In the genomic region with DNA sequence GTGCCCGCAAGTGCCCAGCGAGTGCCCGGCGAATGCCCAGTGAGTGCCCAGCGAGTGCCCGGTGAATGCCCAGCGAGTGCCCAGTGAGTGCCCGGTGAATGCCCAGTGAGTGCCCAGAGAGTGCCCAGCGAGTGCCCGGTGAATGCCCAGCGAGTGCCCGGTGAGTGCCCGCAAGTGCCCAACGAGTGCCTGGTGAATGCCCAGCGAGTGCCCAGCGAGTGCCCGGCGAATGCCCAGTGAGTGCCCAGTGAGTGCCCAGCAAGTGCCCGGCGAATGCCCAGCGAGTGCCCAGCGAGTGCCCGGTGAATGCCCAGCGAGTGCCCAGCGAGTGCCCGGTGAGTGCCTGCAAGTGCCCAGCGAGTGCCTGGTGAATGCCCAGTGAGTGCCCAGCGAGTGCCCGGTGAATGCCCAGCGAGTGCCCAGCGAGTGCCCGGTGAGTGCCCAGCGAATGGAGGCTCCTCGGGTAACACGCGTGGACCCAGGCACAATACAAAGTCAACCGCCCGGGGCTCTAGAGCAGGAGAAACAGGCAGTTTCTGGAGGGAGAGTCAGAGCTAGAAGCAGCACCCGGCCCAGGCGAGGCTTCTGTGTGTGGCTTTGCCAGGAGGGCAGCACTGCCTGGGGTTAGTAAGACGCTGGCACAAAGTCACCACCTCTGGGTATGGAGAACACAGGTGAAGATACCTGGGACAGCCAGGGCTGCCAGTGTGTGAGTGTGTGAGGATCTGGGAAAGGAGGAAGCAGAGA, we compare ENCODE assay signal across 27 cellular contexts. TPM values are rescaled to one million over a fixed set of nuclear protein-coding genes. Genes with fewer than 3 reads are reported as not detected.
DNase-seq lines count a peak whose midpoint lies in the region; ATAC-seq and TF ChIP-seq lines count a peak whose summit lies in the region.
"Had no signal": no experiment of that assay in that cellular context is flagged by ENCODE, and none has a peak within 500 bp of the region (broad histone marks: within the 10 kb centered on the region; RNA-seq: fewer than 3 reads in every experiment).

No MANE protein-coding gene starts in this region.

- H4K91ac ChIP-seq in neuronal stem cell (ENCODE audit: low read depth, low read length, poor library complexity), result no peak overlapping the region

- H3K4me2 ChIP-seq in neuronal stem cell (ENCODE audit: insufficient read depth, low read length, poor library complexity, severe bottlenecking), result no peak overlapping the region
- H3K4me2 ChIP-seq: BLaER1 treated with 17β-estradiol and CSF1 and Interleukin-3, amounts not matched to agents 10 nM and 100 nM had no signal

- no peak for ATAC-seq in left ventricle myocardium superior
- ATAC-seq in Right ventricle myocardium superior (ENCODE audit: poor library complexity), result no peak
- ATAC-seq in HG03095 (IDR thresholded peaks at IDR 0.05; ENCODE audit: unreplicated experiment), result no peak
- ATAC-seq: CD8-positive, alpha-beta T cell; Right ventricle myocardium inferior had no signal

- no peak overlapping the region for H3K23ac ChIP-seq in neuronal stem cell (ENCODE audit: low read depth, low read length, poor library complexity)

- H2BK5ac ChIP-seq in neuronal stem cell (ENCODE audit: low read length), result no peak overlapping the region

- no peak overlapping the region for H2AFZ ChIP-seq in neuronal stem cell (ENCODE audit: low read length)

- H3K14ac ChIP-seq in neuronal stem cell (ENCODE audit: low read length), result peak overlapping the region; percentile 21

- H3K4me1 Mint-ChIP-seq in glutamatergic neuron (ENCODE audit: low read depth, unreplicated experiment), result peaks cover 1% of the 10 kb centered on the region

- peaks cover 8% of the 10 kb centered on the region for H3K27me3 Mint-ChIP-seq in glutamatergic neuron (ENCODE audit: unreplicated experiment)

- H3K18ac ChIP-seq in neuronal stem cell (ENCODE audit: low read length), result peak overlapping the region; percentile 57

- no peak overlapping the region for H3K27ac Mint-ChIP-seq in glutamatergic neuron (ENCODE audit: unreplicated experiment)
- H3K27ac Mint-ChIP-seq: CD8-positive, alpha-beta T cell; HFFc6 had no signal

- no peak for TF ChIP-seq CTCF in glutamatergic neuron (IDR thresholded peaks at IDR 0.05; ENCODE audit: partially characterized antibody, unreplicated experiment)

- H2BK12ac ChIP-seq in neuronal stem cell (ENCODE audit: low read length), result no peak overlapping the region

- no peaks in the 10 kb centered on the region for H3K36me3 Mint-ChIP-seq in glutamatergic neuron (ENCODE audit: unreplicated experiment)
- H3K36me3 Mint-ChIP-seq: CD8-positive, alpha-beta T cell had no signal

- no peak overlapping the region for H3K9ac ChIP-seq in neuronal stem cell (ENCODE audit: low read depth, low read length, poor library complexity)
- H3K9ac ChIP-seq: BLaER1 treated with 17β-estradiol and CSF1 and Interleukin-3, amounts not matched to agents 10 nM and 100 nM had no signal

- peaks cover 0 to under 1% of the 10 kb centered on the region in 2 donors for H3K4me1 ChIP-seq in neuronal stem cell (ENCODE audit: control insufficient read depth in 2 of 2, insufficient read depth in 1 of 2, low read depth in 1 of 2, low read length in 2 of 2)

- no peak overlapping the region for H3K4me3 ChIP-seq in neuronal stem cell (ENCODE audit: low read length in 2 of 2)
- H3K4me3 ChIP-seq: BLaER1 treated with 17β-estradiol and CSF1 and Interleukin-3, amounts not matched to agents 10 nM and 100 nM had no signal

- intact Hi-C loops in left ventricle myocardium superior (cut with micrococcal nuclease), result no loop called here
- intact Hi-C loops in Right ventricle myocardium superior (cut with DNase I), result no loop called here

- H2AK5ac ChIP-seq in neuronal stem cell (ENCODE audit: low read depth, low read length), result peak overlapping the region; percentile 46

- no peak overlapping the region for H3K4ac ChIP-seq in neuronal stem cell (ENCODE audit: low read length)

- no peak overlapping the region for H4K8ac ChIP-seq in neuronal stem cell (ENCODE audit: low read depth, low read length)

- peaks cover 0 to 50% (median 0%) of the 10 kb centered on the region in 3 experiments for H3K27me3 ChIP-seq in neuronal stem cell (ENCODE audit: control insufficient read depth in 3 of 3, insufficient read depth in 3 of 3, low read depth in 1 of 3, low read length in 3 of 3)

- DNase-seq in left ventricle myocardium superior, result peak; percentile 16
- no peak for DNase-seq in Right ventricle myocardium superior
- peak; percentile 12 for DNase-seq in glutamatergic neuron
- no peak for DNase-seq in neuronal stem cell (ENCODE audit: low spot score)
- no peak for DNase-seq in NOMO-1 (lab: John Stamatoyannopoulos, UW; ENCODE audit: unreplicated experiment in 2 of 2)
- DNase-seq in T-helper 9 cell, result no peak
- DNase-seq: 8988T; CD8-positive, alpha-beta T cell; DMS53; EL; GF-D8; HFFc6; IMR-90; MV-4-11; NCI-H1105 treated with DMSO at 0.1 percent for 48 hours; NCI-H2029 treated with DMSO at 0.1 percent for 48 hours; NCI-H345; NCI-H524; NCI-H774; NK-92 treated with Interleukin-12 subunit alpha and Interleukin-12 subunit beta, amount 100 ng/mL, for 24 hours had no signal

- no peaks in the 10 kb centered on the region for H3K9me3 ChIP-seq in neuronal stem cell (replicated peaks in 1 of 2; ENCODE audit: control insufficient read depth in 2 of 2, insufficient read depth in 1 of 2, low read depth in 1 of 2, low read length in 2 of 2)
- H3K9me3 ChIP-seq: BLaER1 treated with 17β-estradiol and CSF1 and Interleukin-3, amounts not matched to agents 10 nM and 100 nM had no signal

- no peak overlapping the region for H2BK120ac ChIP-seq in neuronal stem cell (ENCODE audit: low read depth, low read length)

- no CpG with 5 or more reads among the region's 41 CpGs for WGBS in neuronal stem cell (ENCODE audit: extremely low coverage in 2 of 2, insufficient read length in 2 of 2, insufficient replicate concordance in 1 of 2), 2 donors

- no peak overlapping the region for H3K4me3 Mint-ChIP-seq in glutamatergic neuron (ENCODE audit: unreplicated experiment)
- H3K4me3 Mint-ChIP-seq: CD8-positive, alpha-beta T cell; HFFc6 had no signal

- H3K36me3 ChIP-seq in neuronal stem cell (replicated peaks in 1 of 2; ENCODE audit: control insufficient read depth in 2 of 2, insufficient read depth in 2 of 2, low read length in 2 of 2), result no peaks in the 10 kb centered on the region
- H3K36me3 ChIP-seq: BLaER1 treated with 17β-estradiol and CSF1 and Interleukin-3, amounts not matched to agents 10 nM and 100 nM had no signal

- H3K9me3 Mint-ChIP-seq in glutamatergic neuron (ENCODE audit: unreplicated experiment), result peaks cover 6% of the 10 kb centered on the region
- H3K9me3 Mint-ChIP-seq: CD8-positive, alpha-beta T cell; HFFc6 had no signal

- no peak overlapping the region for H2BK15ac ChIP-seq in neuronal stem cell (ENCODE audit: low read length)

- no peaks in the 10 kb centered on the region for H3K79me1 ChIP-seq in neuronal stem cell (ENCODE audit: low read depth, low read length)

- H3K27ac ChIP-seq in neuronal stem cell (replicated peaks; ENCODE audit: low read length), result no peak overlapping the region
- H3K27ac ChIP-seq: BLaER1 treated with 17β-estradiol and CSF1 and Interleukin-3, amounts not matched to agents 10 nM and 100 nM; HL-60 had no signal

RNA-seq across cellular contexts. Expression of gene CFAP46, which starts 38.2 kb away (rescaled TPM):
- total RNA-seq in left ventricle myocardium superior (1.5 TPM), Right ventricle myocardium superior (1.9 TPM), glutamatergic neuron (ENCODE audit: unreplicated experiment) (5.2 TPM)
- 1.5 TPM for polyA plus RNA-seq in neuronal stem cell (2013, experiment 1 of 2)
- 1.4 TPM for polyA plus RNA-seq in neuronal stem cell (2013, experiment 2 of 2)
- total RNA-seq: CD8-positive, alpha-beta T cell; M059J; OCI-LY7; SK-MEL-5 had no signal

Comparison
In these comparisons a context has a peak if more than half of its experiments do, and no peak if none do; other contexts are left out.
1. DNase-seq: peak in left ventricle myocardium superior (single experiment) and glutamatergic neuron (single experiment); none in Right ventricle myocardium superior (single experiment), neuronal stem cell (single experiment), NOMO-1 (0 of 2) and T-helper 9 cell (single experiment).